ENCODE assay signal across 1 cellular context in genomic region chrX:57669961-57670360, GRCh38.
TF ChIP-seq lines count a peak whose summit lies in the region.

No MANE protein-coding gene starts in this region.

TF ChIP-seq in A549, 52 proteins besides CTCF, POLR2A, EP300 and RAD21:
- TF ChIP-seq REST (IDR thresholded peaks at IDR 0.05) (peak; percentile 41; the same call in 1 of the 2 replicates), POLR2AphosphoS2 (conservative IDR thresholded peaks at IDR 0.05; ENCODE audit: low read length) (no peak)
